Comparison of ENCODE assay signal across 21 cellular contexts in genomic region chr16:72455743-72456659, GRCh38.
DNase-seq lines count a peak whose midpoint lies in the region; ATAC-seq, FAIRE-seq and TF ChIP-seq lines count a peak whose summit lies in the region.
"Had no signal": no experiment of that assay in that cellular context is flagged by ENCODE, and none has a peak within 500 bp of the region (broad histone marks: within the 10 kb centered on the region; RNA-seq: fewer than 3 reads in every experiment).

No MANE protein-coding gene starts in this region.

- H3K27ac ChIP-seq in mammary epithelial cell (ENCODE audit: insufficient read depth, low read depth, low read length) (no peak overlapping the region), small intestine (ENCODE audit: low read depth in 1 of 2, low read length in 1 of 2) (no peak overlapping the region)

- no TSS peak for BruUV-seq in mammary epithelial cell (replicated peaks; lab: Mats Ljungman, UMichigan)

- in situ Hi-C loops in mammary epithelial cell (cut with MboI; ENCODE audit: low sequenced_read_pairs in 2 of 2), result no loop called here

- TF ChIP-seq CTCF in mammary epithelial cell (conservative IDR thresholded peaks at IDR 0.05 in 1 of 2, IDR thresholded peaks at IDR 0.05 in 1 of 2; ENCODE audit: extremely low read depth in 1 of 2, insufficient read depth in 1 of 2, low read depth in 1 of 2, low read length in 2 of 2), result no peak

- CTCF ChIA-PET in mammary epithelial cell (lab: Charles Lee; ENCODE audit: low non-redundant PET), result no interaction called here

- 57% methylated on average over 2 of the region's 2 CpGs for WGBS in mammary epithelial cell (ENCODE audit: low coverage, missing lambda C conversion rate)
- 67 to 76% (median 70%) methylated on average over 2 of the region's 2 CpGs for WGBS in small intestine, 3 donors

- H3K27me3 Mint-ChIP-seq in T-helper 17 cell, result no peaks in the 10 kb centered on the region
- H3K27me3 Mint-ChIP-seq: activated naive CD8-positive, alpha-beta T cell treated with anti-CD3 and anti-CD28 coated beads for 36 hours; IgD-negative memory B cell; T-cell had no signal

- DNase-seq in NCI-H510A treated with DMSO at 0.1 percent for 48 hours (lab: John Stamatoyannopoulos, UW) (peak; percentile 82), NCI-H510A (lab: John Stamatoyannopoulos, UW) (no peak), NCI-H2107 (lab: John Stamatoyannopoulos, UW) (peak; percentile 50), mammary epithelial cell (peak; percentile 67), small intestine (peak; percentile 61), Ammon's horn (ENCODE audit: low spot score) (no peak), T-helper 17 cell (no peak)
- DNase-seq: activated CD4-positive, alpha-beta T cell treated with anti-CD3 and anti-CD28 coated beads for 1 hour; activated naive CD8-positive, alpha-beta T cell treated with anti-CD3 and anti-CD28 coated beads for 36 hours; activated T-cell treated with anti-CD3 and anti-CD28 coated beads for 4 hours; H7; immature natural killer cell; NCI-H446; nucleus accumbens; stimulated activated naive CD4-positive, alpha-beta T cell; T-cell had no signal

- H3K27me3 ChIP-seq in mammary epithelial cell (ENCODE audit: insufficient read depth, low read length) (no peaks in the 10 kb centered on the region), small intestine (ENCODE audit: control insufficient read depth in 2 of 2, insufficient read depth in 2 of 2, low read length in 2 of 2) (no peaks in the 10 kb centered on the region)

- H3K4me3 ChIP-seq in mammary epithelial cell (replicated peaks in 1 of 3; ENCODE audit: insufficient read depth in 1 of 3, low read depth in 2 of 3, low read length in 3 of 3) (no peak overlapping the region), small intestine (ENCODE audit: low read depth in 1 of 2, low read length in 2 of 2) (no peak overlapping the region)

- intact Hi-C loops in mammary epithelial cell (cut with micrococcal nuclease), result no loop called here

- no peak for FAIRE-seq in small intestine (lab: Jason Lieb, UNC)
- FAIRE-seq: endometrium, urothelium cell line had no signal

- H3K79me2 ChIP-seq in mammary epithelial cell (ENCODE audit: insufficient read depth, low read length), result no peaks in the 10 kb centered on the region

- H3K27ac Mint-ChIP-seq in T-helper 17 cell, result no peak overlapping the region
- H3K27ac Mint-ChIP-seq: activated naive CD8-positive, alpha-beta T cell treated with anti-CD3 and anti-CD28 coated beads for 36 hours; IgD-negative memory B cell; immature natural killer cell; mesothelial cell of epicardium; T-cell had no signal

- no peak overlapping the region for H3K9ac ChIP-seq in mammary epithelial cell (ENCODE audit: insufficient read depth, low read length)

- H3K4me1 Mint-ChIP-seq in T-helper 17 cell, result no peaks in the 10 kb centered on the region
- H3K4me1 Mint-ChIP-seq: activated naive CD8-positive, alpha-beta T cell treated with anti-CD3 and anti-CD28 coated beads for 36 hours; IgD-negative memory B cell; immature natural killer cell; mesothelial cell of epicardium; T-cell had no signal

- no peak overlapping the region for H2AFZ ChIP-seq in mammary epithelial cell (ENCODE audit: low read depth, low read length)

- H3K36me3 ChIP-seq in mammary epithelial cell (ENCODE audit: insufficient read depth, low read length) (no peaks in the 10 kb centered on the region), small intestine (ENCODE audit: control insufficient read depth in 2 of 2, insufficient read depth in 2 of 2, low read length in 2 of 2) (no peaks in the 10 kb centered on the region)

- no peak overlapping the region for H3K4me2 ChIP-seq in mammary epithelial cell (ENCODE audit: insufficient read depth, low read depth, low read length)

- dilution Hi-C loops in mammary epithelial cell (cut with HindIII; ENCODE audit: low sequenced_read_pairs), result no loop called here

- no peaks in the 10 kb centered on the region for H3K4me1 ChIP-seq in mammary epithelial cell (ENCODE audit: insufficient read depth, low read length)
- H3K4me1 ChIP-seq in small intestine (ENCODE audit: control insufficient read depth in 2 of 2, insufficient read depth in 1 of 2, low read depth in 1 of 2, low read length in 1 of 2), result no peaks in the 10 kb centered on the region

- ATAC-seq in T-helper 17 cell (no peak), GM21447 (IDR thresholded peaks at IDR 0.05; ENCODE audit: unreplicated experiment) (no peak)
- ATAC-seq: T-cell had no signal

- no peaks in the 10 kb centered on the region for H4K20me1 ChIP-seq in mammary epithelial cell (ENCODE audit: insufficient read depth, low read length)

- no peaks in the 10 kb centered on the region for H3K9me3 ChIP-seq in mammary epithelial cell (replicated peaks; ENCODE audit: insufficient read depth, low read length)
- no peaks in the 10 kb centered on the region for H3K9me3 ChIP-seq in small intestine (ENCODE audit: control insufficient read depth, low read depth)
- H3K9me3 ChIP-seq in T-helper 17 cell (ENCODE audit: control insufficient read depth, low read length, poor library complexity, severe bottlenecking), result no peaks in the 10 kb centered on the region

- H3K36me3 Mint-ChIP-seq in T-helper 17 cell (ENCODE audit: low read depth), result no peaks in the 10 kb centered on the region
- H3K36me3 Mint-ChIP-seq: IgD-negative memory B cell had no signal

- H3K4me3 Mint-ChIP-seq in T-helper 17 cell, result no peak overlapping the region
- H3K4me3 Mint-ChIP-seq: activated naive CD8-positive, alpha-beta T cell treated with anti-CD3 and anti-CD28 coated beads for 36 hours; IgD-negative memory B cell; immature natural killer cell; mesothelial cell of epicardium; T-cell had no signal

Comparison
In these comparisons a context has a peak if more than half of its experiments do, and no peak if none do; other contexts are left out.
1. DNase-seq: peak in NCI-H510A treated with DMSO at 0.1 percent for 48 hours (single experiment), NCI-H2107 (single experiment), mammary epithelial cell (single experiment) and small intestine (single experiment); none in NCI-H510A (single experiment), Ammon's horn (single experiment) and T-helper 17 cell (0 of 3).